1 cellular context compared by ENCODE assay signal in genomic region chr10:70272925-70273316, GRCh38.
TF ChIP-seq lines count a peak whose summit lies in the region.

No MANE protein-coding gene starts in this region.

TF ChIP-seq in GM12878, 131 proteins besides CTCF, POLR2A, EP300 and RAD21 (continued from another document and continues in another):
- TF ChIP-seq E4F1 (IDR thresholded peaks at IDR 0.05; ENCODE audit: borderline replicate concordance, partially characterized antibody): no peak
- TF ChIP-seq ZNF592 (IDR thresholded peaks at IDR 0.05): no peak
- TF ChIP-seq ZBTB40 (IDR thresholded peaks at IDR 0.05; ENCODE audit: borderline replicate concordance): no peak
- no peak for TF ChIP-seq NR2C1 (IDR thresholded peaks at IDR 0.05)
- peak; percentile 16; the same call in 1 of the 2 replicates for TF ChIP-seq SMC3 (IDR thresholded peaks at IDR 0.05; ENCODE audit: borderline replicate concordance, low read length)
- no peak for TF ChIP-seq CUX1 (IDR thresholded peaks at IDR 0.05; ENCODE audit: insufficient replicate concordance, low read depth, low read length)
- TF ChIP-seq CREB1 (IDR thresholded peaks at IDR 0.05; ENCODE audit: low read depth): peak; percentile 75; the same call in 1 of the 2 replicates
- TF ChIP-seq CEBPB (IDR thresholded peaks at IDR 0.05; ENCODE audit: borderline replicate concordance in 1 of 2, low read depth in 2 of 2, low read length in 2 of 2): no peak
- TF ChIP-seq STAT1 (conservative IDR thresholded peaks at IDR 0.05): no peak
- peak; percentile 54; the same call in 1 of the 2 replicates for TF ChIP-seq MTA2 (IDR thresholded peaks at IDR 0.05; ENCODE audit: low read depth)
- peak; percentile 53; the same call in 1 of the 2 replicates for TF ChIP-seq CREM (IDR thresholded peaks at IDR 0.05; ENCODE audit: low read depth)
- 0 out of 2 replicates have a peak, but pooled peaks have one; percentile 35 for TF ChIP-seq BCL11A (IDR thresholded peaks at IDR 0.05; ENCODE audit: low read depth, low read length)
- TF ChIP-seq EED (IDR thresholded peaks at IDR 0.05; ENCODE audit: low read depth): peak; percentile 84
- no peak for TF ChIP-seq CEBPZ (IDR thresholded peaks at IDR 0.05; ENCODE audit: low read depth, low read length)
- TF ChIP-seq MEF2B (IDR thresholded peaks at IDR 0.05; ENCODE audit: partially characterized antibody, poor library complexity, severe bottlenecking): no peak
- no peak for TF ChIP-seq BRCA1 (IDR thresholded peaks at IDR 0.05; ENCODE audit: low read depth, low read length)
- TF ChIP-seq FOS (IDR thresholded peaks at IDR 0.05; ENCODE audit: borderline replicate concordance, extremely low read depth, insufficient read length): no peak
- TF ChIP-seq HSF1 (IDR thresholded peaks at IDR 0.05; ENCODE audit: low read depth, low read length): no peak
- no peak for TF ChIP-seq STAT3 (IDR thresholded peaks at IDR 0.05; ENCODE audit: low read depth, low read length)
- TF ChIP-seq ATF2 (IDR thresholded peaks at IDR 0.05; ENCODE audit: low read length): peak; percentile 96
- no peak for TF ChIP-seq ZNF207 (IDR thresholded peaks at IDR 0.05; ENCODE audit: borderline replicate concordance)
- TF ChIP-seq MXI1 (IDR thresholded peaks at IDR 0.05; ENCODE audit: low read depth, low read length): no peak
- TF ChIP-seq GATAD2B (conservative IDR thresholded peaks at IDR 0.05; ENCODE audit: low read depth): peak; percentile 39; the same call in 1 of the 2 replicates
- TF ChIP-seq DPF2 (IDR thresholded peaks at IDR 0.05): peak; percentile 89
- TF ChIP-seq MYC (IDR thresholded peaks at IDR 0.05; ENCODE audit: insufficient read depth, insufficient read length, insufficient replicate concordance, low read length, severe bottlenecking): no peak
- TF ChIP-seq KDM1A (IDR thresholded peaks at IDR 0.05; ENCODE audit: borderline replicate concordance): no peak
- no peak for TF ChIP-seq CBFB (IDR thresholded peaks at IDR 0.05; ENCODE audit: low read depth)
- TF ChIP-seq TCF12 (IDR thresholded peaks at IDR 0.05; ENCODE audit: low read depth, low read length): 0 out of 2 replicates have a peak, but pooled peaks have one; percentile 41
- peak; percentile 84 for TF ChIP-seq IKZF1 (conservative IDR thresholded peaks at IDR 0.05)
- TF ChIP-seq POLR2AphosphoS2 (IDR thresholded peaks at IDR 0.05; ENCODE audit: low read depth, low read length): no peak
- TF ChIP-seq ZNF384 (IDR thresholded peaks at IDR 0.05; ENCODE audit: borderline replicate concordance, low read depth, low read length): no peak
